1 cellular context compared by ENCODE assay signal in the genomic region with DNA sequence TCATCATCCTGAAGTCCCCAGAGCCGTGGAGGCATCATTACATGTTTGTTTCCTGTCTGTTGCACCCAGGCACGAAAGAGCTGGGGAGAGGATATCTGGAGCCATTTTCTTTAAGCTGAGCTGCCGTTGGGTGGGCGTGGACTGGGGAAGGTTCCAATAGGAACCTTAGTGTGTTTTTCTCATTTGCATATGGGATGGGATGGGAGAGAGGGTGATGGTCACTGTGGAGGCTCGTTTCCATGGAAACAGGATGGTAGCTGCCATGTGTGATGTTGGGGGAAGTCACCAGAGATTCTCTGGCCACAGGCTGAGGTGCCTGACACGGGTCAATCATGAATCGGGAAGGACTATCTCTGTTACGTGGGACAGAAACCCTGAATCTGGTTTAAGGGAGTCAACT.
A peak's percentile ranks its signal among the peaks of the same experiment; 100 is the strongest.
TF ChIP-seq lines count a peak whose summit lies in the region.

No MANE protein-coding gene starts in this region.

TF ChIP-seq in K562, 482 proteins besides CTCF, POLR2A, EP300 and RAD21:
- TF ChIP-seq CC2D1A (IDR thresholded peaks at IDR 0.05), result no peak
- peak; percentile 81 for TF ChIP-seq RFX1 (IDR thresholded peaks at IDR 0.05)
